In genomic region chr3:138348107-138348949, GRCh38 we compare ENCODE assay signal across 8 cellular contexts. TPM values are rescaled to one million over a fixed set of nuclear protein-coding genes. Genes with fewer than 3 reads are reported as not detected.
DNase-seq lines count a peak whose midpoint lies in the region; ATAC-seq, FAIRE-seq and TF ChIP-seq lines count a peak whose summit lies in the region.

Gene MRAS, plus strand, starts transcription at chr3:138348579. Its CDS starts 24,305 bp downstream, at chr3:138372884.

- no peaks in the 10 kb centered on the region for H4K20me1 ChIP-seq in H9 (ENCODE audit: control insufficient read depth, insufficient read depth, insufficient read length)

- H4K91ac ChIP-seq in H9 (ENCODE audit: insufficient read length, low read depth, low read length), result no peak within 1 kb of the TSS

- peak within 1 kb of the TSS; percentile 72 for H3K18ac ChIP-seq in H9 (ENCODE audit: insufficient read length, low read depth, low read length)

- H3K4ac ChIP-seq in H9 (ENCODE audit: low read depth, low read length), result no peak within 1 kb of the TSS

- H3K23ac ChIP-seq in H9 (ENCODE audit: insufficient read length, low read depth, low read length), result no peak within 1 kb of the TSS

- WGBS in H9 (ENCODE audit: extremely low coverage, insufficient read length, low lambda C conversion rate), result no CpG with 5 or more reads among the region's 111 CpGs

- no peak within 1 kb of the TSS for H2BK120ac ChIP-seq in H9 (ENCODE audit: low read depth, low read length, poor library complexity, severe bottlenecking)

- no peaks in the 10 kb centered on the region for H3K79me2 ChIP-seq in H9 (ENCODE audit: insufficient read depth, low read length)

- peak within 1 kb of the TSS; percentile 59 for H2AFZ ChIP-seq in H9 (ENCODE audit: low read length)

- TF ChIP-seq CTCF in H9 (conservative IDR thresholded peaks at IDR 0.05) (peak; percentile 67), nephron progenitor cell (IDR thresholded peaks at IDR 0.05) (peak; percentile 35)

- no peak within 1 kb of the TSS for H2BK12ac ChIP-seq in H9 (ENCODE audit: insufficient read length, low read depth, low read length)

- H3K27me3 Mint-ChIP-seq in H9 (ENCODE audit: low read depth) (peaks cover 30% of the 10 kb centered on the region), nephron progenitor cell (ENCODE audit: low read depth, poor library complexity) (peaks cover 15% of the 10 kb centered on the region)
- H3K27me3 Mint-ChIP-seq in activated naive CD8-positive, alpha-beta T cell treated with anti-CD3 and anti-CD28 coated beads, Interleukin-2, amount 10 ng/mL, durations not matched to agents 7 days and 5 days, result peaks cover 56% of the 10 kb centered on the region

- H3K4me1 ChIP-seq in H9 (ENCODE audit: insufficient read depth, low read length), result no peaks in the 10 kb centered on the region

- H2BK20ac ChIP-seq in H9 (ENCODE audit: low read depth, low read length, poor library complexity, severe bottlenecking), result no peak within 1 kb of the TSS

- no peaks in the 10 kb centered on the region for H3K79me1 ChIP-seq in H9 (ENCODE audit: insufficient read depth, low read depth, low read length, poor library complexity, severe bottlenecking)

- peak; percentile 65 for ATAC-seq in activated naive CD8-positive, alpha-beta T cell treated with anti-CD3 and anti-CD28 coated beads, Interleukin-2, amount 10 ng/mL, durations not matched to agents 7 days and 5 days (ENCODE audit: low read depth)
- no peak for ATAC-seq in HG03469 (IDR thresholded peaks at IDR 0.05; ENCODE audit: unreplicated experiment)

- H3K36me3 Mint-ChIP-seq in H9 (ENCODE audit: insufficient read depth in 1 of 3, low read depth in 3 of 3) (no peaks in the 10 kb centered on the region), nephron progenitor cell (ENCODE audit: low read depth) (no peaks in the 10 kb centered on the region)
- H3K36me3 Mint-ChIP-seq in activated naive CD8-positive, alpha-beta T cell treated with anti-CD3 and anti-CD28 coated beads, Interleukin-2, amount 10 ng/mL, durations not matched to agents 7 days and 5 days, result peaks cover 1% of the 10 kb centered on the region

- FAIRE-seq in urothelium cell line (lab: Jason Lieb, UNC), result no peak

- peak within 1 kb of the TSS; percentile 88 for H3K14ac ChIP-seq in H9 (ENCODE audit: insufficient read depth, low read length)

- peaks cover 9% of the 10 kb centered on the region for H3K23me2 ChIP-seq in H9 (ENCODE audit: insufficient read length, low read depth, low read length, poor library complexity, severe bottlenecking)

- no peak within 1 kb of the TSS for H2BK5ac ChIP-seq in H9 (ENCODE audit: insufficient read length, low read length)

- H2BK15ac ChIP-seq in H9 (ENCODE audit: low read depth, low read length), result no peak within 1 kb of the TSS

- peak; percentile 92 for DNase-seq in AG20443 (ENCODE audit: low spot score)
- peak; percentile 78 for DNase-seq in H9
- DNase-seq in NCI-H69 (lab: John Stamatoyannopoulos, UW), result peak; percentile 61
- DNase-seq in activated naive CD8-positive, alpha-beta T cell treated with anti-CD3 and anti-CD28 coated beads, Interleukin-2, amount 10 ng/mL, durations not matched to agents 7 days and 5 days, result peak; percentile 57
- DNase-seq in glomerular visceral epithelial cell (ENCODE audit: extremely low spot score), result peak; percentile 76
- peak; percentile 83 for DNase-seq in nephron progenitor cell
- DNase-seq in urothelium cell line (ENCODE audit: low spot score), result peak; percentile 75

- H3K4me3 Mint-ChIP-seq in H9 (peak within 1 kb of the TSS; percentile 84 to 92), nephron progenitor cell (peak within 1 kb of the TSS; percentile 89)
- peak within 1 kb of the TSS; percentile 98 for H3K4me3 Mint-ChIP-seq in activated naive CD8-positive, alpha-beta T cell treated with anti-CD3 and anti-CD28 coated beads, Interleukin-2, amount 10 ng/mL, durations not matched to agents 7 days and 5 days

- POLR2A ChIA-PET in activated naive CD8-positive, alpha-beta T cell treated with anti-CD3 and anti-CD28 coated beads, Interleukin-2, amount 10 ng/mL, durations not matched to agents 7 days and 5 days (lab: Charles Lee), result no interaction called here

- peak within 1 kb of the TSS; percentile 57 for H3K9ac ChIP-seq in H9 (ENCODE audit: extremely low read depth, insufficient read length, low read length)

- H4K5ac ChIP-seq in H9 (ENCODE audit: insufficient read length, low read depth, low read length), result no peak within 1 kb of the TSS

- H3K9me3 Mint-ChIP-seq in H9 (peaks cover 0 to 2% of the 10 kb centered on the region in 2 experiments; a peak in 2 of 5 replicates), nephron progenitor cell (no peaks in the 10 kb centered on the region)
- H3K9me3 Mint-ChIP-seq in activated naive CD8-positive, alpha-beta T cell treated with anti-CD3 and anti-CD28 coated beads, Interleukin-2, amount 10 ng/mL, durations not matched to agents 7 days and 5 days, result no peaks in the 10 kb centered on the region

- no peak within 1 kb of the TSS for H3T11ph ChIP-seq in H9 (ENCODE audit: low read length)

- H3K27ac Mint-ChIP-seq in H9, result peak within 1 kb of the TSS; percentile 78 to 95 (median 94); a peak in 6 of 7 replicates
- peak within 1 kb of the TSS; percentile 58 for H3K27ac Mint-ChIP-seq in activated naive CD8-positive, alpha-beta T cell treated with anti-CD3 and anti-CD28 coated beads, Interleukin-2, amount 10 ng/mL, durations not matched to agents 7 days and 5 days
- peak within 1 kb of the TSS; percentile 91 for H3K27ac Mint-ChIP-seq in nephron progenitor cell

- peaks cover 16 to 17% of the 10 kb centered on the region in 2 experiments for H3K4me1 Mint-ChIP-seq in H9
- H3K4me1 Mint-ChIP-seq in activated naive CD8-positive, alpha-beta T cell treated with anti-CD3 and anti-CD28 coated beads, Interleukin-2, amount 10 ng/mL, durations not matched to agents 7 days and 5 days, result peaks cover 6% of the 10 kb centered on the region
- peaks cover 28% of the 10 kb centered on the region for H3K4me1 Mint-ChIP-seq in nephron progenitor cell

- H3K56ac ChIP-seq in H9 (ENCODE audit: insufficient read length, low read depth, low read length), result no peak within 1 kb of the TSS

- H3K4me2 ChIP-seq in H9 (ENCODE audit: insufficient read depth, insufficient read length, low read length), result peak within 1 kb of the TSS; percentile 72

- no peak within 1 kb of the TSS for H4K8ac ChIP-seq in H9 (replicated peaks; ENCODE audit: insufficient read length, low read depth, low read length)

- H3K27ac ChIP-seq in H9 (ENCODE audit: insufficient read length, low read depth, low read length), result no peak within 1 kb of the TSS

- no peak within 1 kb of the TSS for H2AK5ac ChIP-seq in H9 (ENCODE audit: insufficient read length, low read length)

- H3K9me3 ChIP-seq in H9 (ENCODE audit: control insufficient read depth, low read depth, low read length), result no peaks in the 10 kb centered on the region

- H3K27me3 ChIP-seq in H9 (ENCODE audit: insufficient read depth, low read length), result 0 out of 2 replicates have a peak, but pooled peaks cover 2% of the 10 kb centered on the region

RNA-seq across cellular contexts. Expression of gene MRAS, which starts in this region (rescaled TPM):
- total RNA-seq in H9 (2021), result 10.6 and 10.9 TPM in 2 replicates
- 1 to 10 TPM in 1 of 2 experiments, under 1 TPM in 1; 0.69 to 1.0 TPM for total RNA-seq in activated naive CD8-positive, alpha-beta T cell treated with anti-CD3 and anti-CD28 coated beads, Interleukin-2, amount 10 ng/mL, durations not matched to agents 7 days and 5 days
